In the genomic region with DNA sequence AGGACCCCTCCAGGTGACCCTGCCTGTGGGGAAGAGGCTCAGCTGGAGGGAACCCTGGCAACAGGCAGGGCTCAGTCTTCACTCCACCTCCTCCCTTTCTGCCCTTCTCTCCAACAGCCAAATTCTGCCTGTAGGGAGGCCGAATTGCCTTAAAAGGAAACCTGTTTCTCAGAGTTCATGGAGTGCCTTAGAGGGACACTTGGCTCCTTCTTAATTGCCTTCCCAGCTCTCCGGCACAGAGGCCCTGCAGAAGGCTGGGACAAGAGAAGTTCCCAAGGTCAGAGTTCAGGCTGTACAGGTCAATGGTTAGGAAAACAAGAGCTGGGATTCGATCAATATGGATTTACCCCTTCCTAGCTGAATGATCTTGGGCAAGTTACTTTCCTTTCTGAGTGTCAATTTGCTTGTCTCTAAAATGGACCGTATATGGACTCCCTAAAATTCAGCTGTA, we compare ENCODE assay signal across 1 cellular context.
TF ChIP-seq lines count a peak whose summit lies in the region.

No MANE protein-coding gene starts in this region.

TF ChIP-seq in HepG2, 621 proteins besides CTCF, POLR2A, EP300 and RAD21 (continued from another document and continues in another):
- TF ChIP-seq, protein P1, sequence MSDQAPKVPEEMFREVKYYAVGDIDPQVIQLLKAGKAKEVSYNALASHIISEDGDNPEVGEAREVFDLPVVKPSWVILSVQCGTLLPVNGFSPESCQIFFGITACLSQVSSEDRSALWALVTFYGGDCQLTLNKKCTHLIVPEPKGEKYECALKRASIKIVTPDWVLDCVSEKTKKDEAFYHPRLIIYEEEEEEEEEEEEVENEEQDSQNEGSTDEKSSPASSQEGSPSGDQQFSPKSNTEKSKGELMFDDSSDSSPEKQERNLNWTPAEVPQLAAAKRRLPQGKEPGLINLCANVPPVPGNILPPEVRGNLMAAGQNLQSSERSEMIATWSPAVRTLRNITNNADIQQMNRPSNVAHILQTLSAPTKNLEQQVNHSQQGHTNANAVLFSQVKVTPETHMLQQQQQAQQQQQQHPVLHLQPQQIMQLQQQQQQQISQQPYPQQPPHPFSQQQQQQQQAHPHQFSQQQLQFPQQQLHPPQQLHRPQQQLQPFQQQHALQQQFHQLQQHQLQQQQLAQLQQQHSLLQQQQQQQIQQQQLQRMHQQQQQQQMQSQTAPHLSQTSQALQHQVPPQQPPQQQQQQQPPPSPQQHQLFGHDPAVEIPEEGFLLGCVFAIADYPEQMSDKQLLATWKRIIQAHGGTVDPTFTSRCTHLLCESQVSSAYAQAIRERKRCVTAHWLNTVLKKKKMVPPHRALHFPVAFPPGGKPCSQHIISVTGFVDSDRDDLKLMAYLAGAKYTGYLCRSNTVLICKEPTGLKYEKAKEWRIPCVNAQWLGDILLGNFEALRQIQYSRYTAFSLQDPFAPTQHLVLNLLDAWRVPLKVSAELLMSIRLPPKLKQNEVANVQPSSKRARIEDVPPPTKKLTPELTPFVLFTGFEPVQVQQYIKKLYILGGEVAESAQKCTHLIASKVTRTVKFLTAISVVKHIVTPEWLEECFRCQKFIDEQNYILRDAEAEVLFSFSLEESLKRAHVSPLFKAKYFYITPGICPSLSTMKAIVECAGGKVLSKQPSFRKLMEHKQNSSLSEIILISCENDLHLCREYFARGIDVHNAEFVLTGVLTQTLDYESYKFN (CRISPR knock-in tag; conservative IDR thresholded peaks at IDR 0.05): peak; percentile 78
- TF ChIP-seq, protein P2, sequence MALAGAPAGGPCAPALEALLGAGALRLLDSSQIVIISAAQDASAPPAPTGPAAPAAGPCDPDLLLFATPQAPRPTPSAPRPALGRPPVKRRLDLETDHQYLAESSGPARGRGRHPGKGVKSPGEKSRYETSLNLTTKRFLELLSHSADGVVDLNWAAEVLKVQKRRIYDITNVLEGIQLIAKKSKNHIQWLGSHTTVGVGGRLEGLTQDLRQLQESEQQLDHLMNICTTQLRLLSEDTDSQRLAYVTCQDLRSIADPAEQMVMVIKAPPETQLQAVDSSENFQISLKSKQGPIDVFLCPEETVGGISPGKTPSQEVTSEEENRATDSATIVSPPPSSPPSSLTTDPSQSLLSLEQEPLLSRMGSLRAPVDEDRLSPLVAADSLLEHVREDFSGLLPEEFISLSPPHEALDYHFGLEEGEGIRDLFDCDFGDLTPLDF (CRISPR knock-in tag; IDR thresholded peaks at IDR 0.05): no peak
- TF ChIP-seq, protein P3, sequence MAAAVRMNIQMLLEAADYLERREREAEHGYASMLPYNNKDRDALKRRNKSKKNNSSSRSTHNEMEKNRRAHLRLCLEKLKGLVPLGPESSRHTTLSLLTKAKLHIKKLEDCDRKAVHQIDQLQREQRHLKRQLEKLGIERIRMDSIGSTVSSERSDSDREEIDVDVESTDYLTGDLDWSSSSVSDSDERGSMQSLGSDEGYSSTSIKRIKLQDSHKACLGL (CRISPR knock-in tag; IDR thresholded peaks at IDR 0.05): no peak
- TF ChIP-seq XRCC5 (optimal IDR thresholded peaks at IDR 0.05; ENCODE audit: low read length): no peak
- no peak for TF ChIP-seq MZF1 (CRISPR knock-in tag; IDR thresholded peaks at IDR 0.05; ENCODE audit: borderline replicate concordance)
- TF ChIP-seq, protein P4, sequence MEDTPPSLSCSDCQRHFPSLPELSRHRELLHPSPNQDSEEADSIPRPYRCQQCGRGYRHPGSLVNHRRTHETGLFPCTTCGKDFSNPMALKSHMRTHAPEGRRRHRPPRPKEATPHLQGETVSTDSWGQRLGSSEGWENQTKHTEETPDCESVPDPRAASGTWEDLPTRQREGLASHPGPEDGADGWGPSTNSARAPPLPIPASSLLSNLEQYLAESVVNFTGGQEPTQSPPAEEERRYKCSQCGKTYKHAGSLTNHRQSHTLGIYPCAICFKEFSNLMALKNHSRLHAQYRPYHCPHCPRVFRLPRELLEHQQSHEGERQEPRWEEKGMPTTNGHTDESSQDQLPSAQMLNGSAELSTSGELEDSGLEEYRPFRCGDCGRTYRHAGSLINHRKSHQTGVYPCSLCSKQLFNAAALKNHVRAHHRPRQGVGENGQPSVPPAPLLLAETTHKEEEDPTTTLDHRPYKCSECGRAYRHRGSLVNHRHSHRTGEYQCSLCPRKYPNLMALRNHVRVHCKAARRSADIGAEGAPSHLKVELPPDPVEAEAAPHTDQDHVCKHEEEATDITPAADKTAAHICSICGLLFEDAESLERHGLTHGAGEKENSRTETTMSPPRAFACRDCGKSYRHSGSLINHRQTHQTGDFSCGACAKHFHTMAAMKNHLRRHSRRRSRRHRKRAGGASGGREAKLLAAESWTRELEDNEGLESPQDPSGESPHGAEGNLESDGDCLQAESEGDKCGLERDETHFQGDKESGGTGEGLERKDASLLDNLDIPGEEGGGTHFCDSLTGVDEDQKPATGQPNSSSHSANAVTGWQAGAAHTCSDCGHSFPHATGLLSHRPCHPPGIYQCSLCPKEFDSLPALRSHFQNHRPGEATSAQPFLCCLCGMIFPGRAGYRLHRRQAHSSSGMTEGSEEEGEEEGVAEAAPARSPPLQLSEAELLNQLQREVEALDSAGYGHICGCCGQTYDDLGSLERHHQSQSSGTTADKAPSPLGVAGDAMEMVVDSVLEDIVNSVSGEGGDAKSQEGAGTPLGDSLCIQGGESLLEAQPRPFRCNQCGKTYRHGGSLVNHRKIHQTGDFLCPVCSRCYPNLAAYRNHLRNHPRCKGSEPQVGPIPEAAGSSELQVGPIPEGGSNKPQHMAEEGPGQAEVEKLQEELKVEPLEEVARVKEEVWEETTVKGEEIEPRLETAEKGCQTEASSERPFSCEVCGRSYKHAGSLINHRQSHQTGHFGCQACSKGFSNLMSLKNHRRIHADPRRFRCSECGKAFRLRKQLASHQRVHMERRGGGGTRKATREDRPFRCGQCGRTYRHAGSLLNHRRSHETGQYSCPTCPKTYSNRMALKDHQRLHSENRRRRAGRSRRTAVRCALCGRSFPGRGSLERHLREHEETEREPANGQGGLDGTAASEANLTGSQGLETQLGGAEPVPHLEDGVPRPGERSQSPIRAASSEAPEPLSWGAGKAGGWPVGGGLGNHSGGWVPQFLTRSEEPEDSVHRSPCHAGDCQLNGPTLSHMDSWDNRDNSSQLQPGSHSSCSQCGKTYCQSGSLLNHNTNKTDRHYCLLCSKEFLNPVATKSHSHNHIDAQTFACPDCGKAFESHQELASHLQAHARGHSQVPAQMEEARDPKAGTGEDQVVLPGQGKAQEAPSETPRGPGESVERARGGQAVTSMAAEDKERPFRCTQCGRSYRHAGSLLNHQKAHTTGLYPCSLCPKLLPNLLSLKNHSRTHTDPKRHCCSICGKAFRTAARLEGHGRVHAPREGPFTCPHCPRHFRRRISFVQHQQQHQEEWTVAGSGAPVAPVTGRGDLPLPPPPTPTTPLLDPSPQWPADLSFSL (CRISPR knock-in tag; IDR thresholded peaks at IDR 0.05): no peak
- TF ChIP-seq, protein P5, sequence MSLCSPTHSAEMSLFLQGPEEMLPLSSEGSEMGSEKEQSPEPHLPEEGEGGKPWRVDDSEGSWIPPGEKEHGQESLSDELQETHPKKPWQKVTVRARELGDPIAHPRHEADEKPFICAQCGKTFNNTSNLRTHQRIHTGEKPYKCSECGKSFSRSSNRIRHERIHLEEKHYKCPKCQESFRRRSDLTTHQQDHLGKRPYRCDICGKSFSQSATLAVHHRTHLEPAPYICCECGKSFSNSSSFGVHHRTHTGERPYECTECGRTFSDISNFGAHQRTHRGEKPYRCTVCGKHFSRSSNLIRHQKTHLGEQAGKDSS (CRISPR knock-in tag; IDR thresholded peaks at IDR 0.05; ENCODE audit: borderline replicate concordance, low read depth): no peak
- TF ChIP-seq HMG20B (CRISPR knock-in tag; conservative IDR thresholded peaks at IDR 0.05): peak; percentile 58; the same call in 1 of the 2 replicates
- TF ChIP-seq HHEX (CRISPR knock-in tag; IDR thresholded peaks at IDR 0.05): peak; percentile 29; the same call in 1 of the 2 replicates
- TF ChIP-seq RXRA (CRISPR knock-in tag; IDR thresholded peaks at IDR 0.05): no peak
- TF ChIP-seq, protein P6, sequence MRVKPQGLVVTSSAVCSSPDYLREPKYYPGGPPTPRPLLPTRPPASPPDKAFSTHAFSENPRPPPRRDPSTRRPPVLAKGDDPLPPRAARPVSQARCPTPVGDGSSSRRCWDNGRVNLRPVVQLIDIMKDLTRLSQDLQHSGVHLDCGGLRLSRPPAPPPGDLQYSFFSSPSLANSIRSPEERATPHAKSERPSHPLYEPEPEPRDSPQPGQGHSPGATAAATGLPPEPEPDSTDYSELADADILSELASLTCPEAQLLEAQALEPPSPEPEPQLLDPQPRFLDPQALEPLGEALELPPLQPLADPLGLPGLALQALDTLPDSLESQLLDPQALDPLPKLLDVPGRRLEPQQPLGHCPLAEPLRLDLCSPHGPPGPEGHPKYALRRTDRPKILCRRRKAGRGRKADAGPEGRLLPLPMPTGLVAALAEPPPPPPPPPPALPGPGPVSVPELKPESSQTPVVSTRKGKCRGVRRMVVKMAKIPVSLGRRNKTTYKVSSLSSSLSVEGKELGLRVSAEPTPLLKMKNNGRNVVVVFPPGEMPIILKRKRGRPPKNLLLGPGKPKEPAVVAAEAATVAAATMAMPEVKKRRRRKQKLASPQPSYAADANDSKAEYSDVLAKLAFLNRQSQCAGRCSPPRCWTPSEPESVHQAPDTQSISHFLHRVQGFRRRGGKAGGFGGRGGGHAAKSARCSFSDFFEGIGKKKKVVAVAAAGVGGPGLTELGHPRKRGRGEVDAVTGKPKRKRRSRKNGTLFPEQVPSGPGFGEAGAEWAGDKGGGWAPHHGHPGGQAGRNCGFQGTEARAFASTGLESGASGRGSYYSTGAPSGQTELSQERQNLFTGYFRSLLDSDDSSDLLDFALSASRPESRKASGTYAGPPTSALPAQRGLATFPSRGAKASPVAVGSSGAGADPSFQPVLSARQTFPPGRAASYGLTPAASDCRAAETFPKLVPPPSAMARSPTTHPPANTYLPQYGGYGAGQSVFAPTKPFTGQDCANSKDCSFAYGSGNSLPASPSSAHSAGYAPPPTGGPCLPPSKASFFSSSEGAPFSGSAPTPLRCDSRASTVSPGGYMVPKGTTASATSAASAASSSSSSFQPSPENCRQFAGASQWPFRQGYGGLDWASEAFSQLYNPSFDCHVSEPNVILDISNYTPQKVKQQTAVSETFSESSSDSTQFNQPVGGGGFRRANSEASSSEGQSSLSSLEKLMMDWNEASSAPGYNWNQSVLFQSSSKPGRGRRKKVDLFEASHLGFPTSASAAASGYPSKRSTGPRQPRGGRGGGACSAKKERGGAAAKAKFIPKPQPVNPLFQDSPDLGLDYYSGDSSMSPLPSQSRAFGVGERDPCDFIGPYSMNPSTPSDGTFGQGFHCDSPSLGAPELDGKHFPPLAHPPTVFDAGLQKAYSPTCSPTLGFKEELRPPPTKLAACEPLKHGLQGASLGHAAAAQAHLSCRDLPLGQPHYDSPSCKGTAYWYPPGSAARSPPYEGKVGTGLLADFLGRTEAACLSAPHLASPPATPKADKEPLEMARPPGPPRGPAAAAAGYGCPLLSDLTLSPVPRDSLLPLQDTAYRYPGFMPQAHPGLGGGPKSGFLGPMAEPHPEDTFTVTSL (CRISPR knock-in tag; IDR thresholded peaks at IDR 0.05; ENCODE audit: borderline replicate concordance): no peak
- TF ChIP-seq MEIS1 (CRISPR knock-in tag; IDR thresholded peaks at IDR 0.05; ENCODE audit: borderline replicate concordance): no peak
- TF ChIP-seq, protein P7, sequence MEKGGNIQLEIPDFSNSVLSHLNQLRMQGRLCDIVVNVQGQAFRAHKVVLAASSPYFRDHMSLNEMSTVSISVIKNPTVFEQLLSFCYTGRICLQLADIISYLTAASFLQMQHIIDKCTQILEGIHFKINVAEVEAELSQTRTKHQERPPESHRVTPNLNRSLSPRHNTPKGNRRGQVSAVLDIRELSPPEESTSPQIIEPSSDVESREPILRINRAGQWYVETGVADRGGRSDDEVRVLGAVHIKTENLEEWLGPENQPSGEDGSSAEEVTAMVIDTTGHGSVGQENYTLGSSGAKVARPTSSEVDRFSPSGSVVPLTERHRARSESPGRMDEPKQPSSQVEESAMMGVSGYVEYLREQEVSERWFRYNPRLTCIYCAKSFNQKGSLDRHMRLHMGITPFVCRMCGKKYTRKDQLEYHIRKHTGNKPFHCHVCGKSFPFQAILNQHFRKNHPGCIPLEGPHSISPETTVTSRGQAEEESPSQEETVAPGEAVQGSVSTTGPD (CRISPR knock-in tag; IDR thresholded peaks at IDR 0.05): no peak
- TF ChIP-seq HDAC2 (CRISPR knock-in tag; IDR thresholded peaks at IDR 0.05): peak; percentile 70; the same call in 1 of the 2 replicates
- peak; percentile 33; the same call in 1 of the 2 replicates for TF ChIP-seq PHF21A (CRISPR knock-in tag; IDR thresholded peaks at IDR 0.05)
- TF ChIP-seq SIN3A (IDR thresholded peaks at IDR 0.05; ENCODE audit: borderline replicate concordance, low read depth, low read length): no peak
- TF ChIP-seq KAT2B (IDR thresholded peaks at IDR 0.05; ENCODE audit: borderline replicate concordance, low read depth, low read length): 0 out of 2 replicates have a peak, but pooled peaks have one; percentile 31
- TF ChIP-seq ZNF629 (CRISPR knock-in tag; conservative IDR thresholded peaks at IDR 0.05): peak; percentile 81
- TF ChIP-seq ZNF329 (CRISPR knock-in tag; IDR thresholded peaks at IDR 0.05; ENCODE audit: low read depth): no peak
- TF ChIP-seq, protein P8, sequence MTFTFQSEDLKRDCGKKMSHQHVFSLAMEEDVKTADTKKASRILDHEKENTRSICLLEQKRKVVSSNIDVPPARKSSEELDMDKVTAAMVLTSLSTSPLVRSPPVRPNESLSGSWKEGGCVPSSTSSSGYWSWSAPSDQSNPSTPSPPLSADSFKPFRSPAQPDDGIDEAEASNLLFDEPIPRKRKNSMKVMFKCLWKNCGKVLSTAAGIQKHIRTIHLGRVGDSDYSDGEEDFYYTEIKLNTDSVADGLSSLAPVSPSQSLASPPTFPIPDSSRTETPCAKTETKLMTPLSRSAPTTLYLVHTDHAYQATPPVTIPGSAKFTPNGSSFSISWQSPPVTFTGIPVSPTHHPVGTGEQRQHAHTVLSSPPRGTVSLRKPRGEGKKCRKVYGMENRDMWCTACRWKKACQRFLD (CRISPR knock-in tag; IDR thresholded peaks at IDR 0.05; ENCODE audit: borderline replicate concordance): no peak
- no peak for TF ChIP-seq MAFG (CRISPR knock-in tag; IDR thresholded peaks at IDR 0.05)
- TF ChIP-seq NR2C2 (CRISPR knock-in tag; IDR thresholded peaks at IDR 0.05; ENCODE audit: borderline replicate concordance): peak; percentile 84
- TF ChIP-seq, protein P9, sequence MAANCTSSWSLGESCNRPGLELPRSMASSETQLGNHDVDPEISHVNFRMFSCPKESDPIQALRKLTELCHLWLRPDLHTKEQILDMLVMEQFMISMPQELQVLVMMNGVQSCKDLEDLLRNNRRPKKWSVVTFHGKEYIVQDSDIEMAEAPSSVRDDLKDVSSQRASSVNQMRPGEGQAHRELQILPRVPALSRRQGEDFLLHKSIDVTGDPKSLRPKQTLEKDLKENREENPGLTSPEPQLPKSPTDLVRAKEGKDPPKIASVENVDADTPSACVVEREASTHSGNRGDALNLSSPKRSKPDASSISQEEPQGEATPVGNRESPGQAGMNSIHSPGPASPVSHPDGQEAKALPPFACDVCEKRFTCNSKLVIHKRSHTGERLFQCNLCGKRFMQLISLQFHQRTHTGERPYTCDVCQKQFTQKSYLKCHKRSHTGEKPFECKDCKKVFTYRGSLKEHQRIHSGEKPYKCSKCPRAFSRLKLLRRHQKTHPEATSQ (CRISPR knock-in tag; IDR thresholded peaks at IDR 0.05; ENCODE audit: borderline replicate concordance): no peak
- TF ChIP-seq MED8 (CRISPR knock-in tag; IDR thresholded peaks at IDR 0.05; ENCODE audit: insufficient replicate concordance): no peak
- no peak for TF ChIP-seq SRY (CRISPR knock-in tag; IDR thresholded peaks at IDR 0.05)
- no peak for TF ChIP-seq DPF2 (CRISPR knock-in tag; IDR thresholded peaks at IDR 0.05; ENCODE audit: borderline replicate concordance, low read depth)
- no peak for TF ChIP-seq IKZF4 (CRISPR knock-in tag; IDR thresholded peaks at IDR 0.05; ENCODE audit: borderline replicate concordance, low read depth, not compliant biosample characterization)
- TF ChIP-seq, protein P10, sequence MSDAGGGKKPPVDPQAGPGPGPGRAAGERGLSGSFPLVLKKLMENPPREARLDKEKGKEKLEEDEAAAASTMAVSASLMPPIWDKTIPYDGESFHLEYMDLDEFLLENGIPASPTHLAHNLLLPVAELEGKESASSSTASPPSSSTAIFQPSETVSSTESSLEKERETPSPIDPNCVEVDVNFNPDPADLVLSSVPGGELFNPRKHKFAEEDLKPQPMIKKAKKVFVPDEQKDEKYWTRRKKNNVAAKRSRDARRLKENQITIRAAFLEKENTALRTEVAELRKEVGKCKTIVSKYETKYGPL (CRISPR knock-in tag; IDR thresholded peaks at IDR 0.05): no peak
